ENCODE assay signal across 16 cellular contexts in the genomic region with DNA sequence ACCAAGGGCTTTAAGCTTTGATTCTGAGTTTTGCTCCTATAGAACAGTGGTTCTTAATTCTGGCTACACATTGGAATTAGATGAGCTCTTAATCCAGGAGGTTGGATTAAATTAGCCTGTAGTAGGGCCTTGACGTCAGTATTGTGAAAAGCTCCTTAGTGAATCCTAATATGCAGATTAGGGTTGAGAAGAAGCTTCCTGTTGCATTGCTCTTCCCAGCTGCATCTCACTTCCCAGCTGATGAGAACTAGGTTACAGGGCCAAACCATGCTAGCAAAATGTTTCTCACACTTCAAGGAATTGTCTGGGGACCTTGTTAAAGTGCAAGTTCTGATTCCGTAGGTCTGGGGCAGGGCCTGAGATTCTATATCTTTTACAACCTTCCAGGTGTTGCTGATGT.
DNase-seq lines count a peak whose midpoint lies in the region; ATAC-seq and TF ChIP-seq lines count a peak whose summit lies in the region.
"Had no signal": no experiment of that assay in that cellular context is flagged by ENCODE, and none has a peak within 500 bp of the region (broad histone marks: within the 10 kb centered on the region; RNA-seq: fewer than 3 reads in every experiment).

No MANE protein-coding gene starts in this region.

- peak overlapping the region; percentile 81 for H2AFZ ChIP-seq in neural progenitor cell (replicated peaks)

- H3K27me3 Mint-ChIP-seq in glutamatergic neuron (ENCODE audit: unreplicated experiment) (peaks cover 6% of the 10 kb centered on the region), neural progenitor cell (ENCODE audit: insufficient read depth, low read depth) (peaks cover 3% of the 10 kb centered on the region)
- peaks cover 26% of the 10 kb centered on the region for H3K27me3 Mint-ChIP-seq in activated CD8-positive, alpha-beta T cell treated with anti-CD3 and anti-CD28 coated beads for 36 hours

- H3K36me3 Mint-ChIP-seq in glutamatergic neuron (ENCODE audit: unreplicated experiment), result no peaks in the 10 kb centered on the region
- peaks cover 2% of the 10 kb centered on the region for H3K36me3 Mint-ChIP-seq in neural progenitor cell
- H3K36me3 Mint-ChIP-seq in activated CD8-positive, alpha-beta T cell treated with anti-CD3 and anti-CD28 coated beads for 36 hours (ENCODE audit: low read depth), result no peaks in the 10 kb centered on the region
- H3K36me3 Mint-ChIP-seq: natural killer cell, T-cell had no signal

- H3K4me3 Mint-ChIP-seq in glutamatergic neuron (ENCODE audit: unreplicated experiment) (no peak overlapping the region), neural progenitor cell (no peak overlapping the region)
- no peak overlapping the region for H3K4me3 Mint-ChIP-seq in activated CD8-positive, alpha-beta T cell treated with anti-CD3 and anti-CD28 coated beads for 36 hours
- H3K4me3 Mint-ChIP-seq: natural killer cell, T-cell had no signal

- H3K4me1 Mint-ChIP-seq in glutamatergic neuron (ENCODE audit: low read depth, unreplicated experiment) (peaks cover 18% of the 10 kb centered on the region), neural progenitor cell (peaks cover 26% of the 10 kb centered on the region)
- peaks cover 2% of the 10 kb centered on the region for H3K4me1 Mint-ChIP-seq in activated CD8-positive, alpha-beta T cell treated with anti-CD3 and anti-CD28 coated beads for 36 hours (ENCODE audit: low read depth)

- H3K27ac ChIP-seq in angular gyrus (ENCODE audit: low read depth, low read length) (peak overlapping the region; percentile 92), neural progenitor cell (no peak overlapping the region), thyroid gland (peak overlapping the region; percentile 88 to 95 (median 91)), A673 (ENCODE audit: low read depth, low read length, poor library complexity, severe bottlenecking) (no peak overlapping the region)
- H3K27ac ChIP-seq: foreskin keratinocyte, lower lobe of right lung had no signal

- no peak for DNase-seq in glutamatergic neuron
- no peak for DNase-seq in neural progenitor cell (ENCODE audit: low spot score)
- DNase-seq in thyroid gland, result no peak
- DNase-seq in pons (ENCODE audit: low spot score), result no peak
- DNase-seq in A673 (ENCODE audit: low spot score), result no peak
- DNase-seq in activated CD8-positive, alpha-beta T cell treated with anti-CD3 and anti-CD28 coated beads for 36 hours, result no peak
- DNase-seq: activated CD4-positive, alpha-beta T cell treated with anti-CD3 and anti-CD28 coated beads, Interleukin-2, amount 50 U/mL, for 1 hour; activated gamma-delta T cell treated with Interleukin-2 at 50 U/mL for 16 hours; foreskin keratinocyte; natural killer cell; NCI-H1694 treated with DMSO at 0.1 percent for 48 hours; stimulated activated naive CD8-positive, alpha-beta T cell treated with anti-CD3 and anti-CD28 coated beads, Interleukin-15, Interleukin-2, amounts not matched to agents 100 U/mL and 50 U/mL, for 24 hours; T-cell had no signal

- H3K4me3 ChIP-seq in neural progenitor cell (no peak overlapping the region), thyroid gland (replicated peaks in 1 of 3) (no peak overlapping the region), A673 (ENCODE audit: low read depth, low read length, poor library complexity, severe bottlenecking) (no peak overlapping the region)
- H3K4me3 ChIP-seq: lower lobe of right lung had no signal

- BruUV-seq in A673 (replicated peaks; lab: Mats Ljungman, UMichigan), result no TSS peak

- intact Hi-C loops in thyroid gland (cut with DNase I), result no loop called here
- intact Hi-C loops in A673 (cut with micrococcal nuclease; ENCODE audit: unreplicated experiment), result no loop called here
- intact Hi-C loops in activated CD8-positive, alpha-beta T cell treated with anti-CD3 and anti-CD28 coated beads for 36 hours (cut with micrococcal nuclease), result no loop called here

- TF ChIP-seq POLR2A in thyroid gland (IDR thresholded peaks at IDR 0.05), result no peak

- H3K9ac ChIP-seq in neural progenitor cell, result no peak overlapping the region

- H3K27ac Mint-ChIP-seq in glutamatergic neuron (ENCODE audit: unreplicated experiment), result peak overlapping the region; percentile 87
- peak overlapping the region; percentile 76 for H3K27ac Mint-ChIP-seq in neural progenitor cell
- no peak overlapping the region for H3K27ac Mint-ChIP-seq in activated CD8-positive, alpha-beta T cell treated with anti-CD3 and anti-CD28 coated beads for 36 hours
- H3K27ac Mint-ChIP-seq: natural killer cell, T-cell had no signal

- no peak for TF ChIP-seq CTCF in glutamatergic neuron (IDR thresholded peaks at IDR 0.05; ENCODE audit: partially characterized antibody, unreplicated experiment)
- no peak for TF ChIP-seq CTCF in neural progenitor cell (IDR thresholded peaks at IDR 0.05)
- no peak for TF ChIP-seq CTCF in thyroid gland (IDR thresholded peaks at IDR 0.05)
- no peak for TF ChIP-seq CTCF in A673 (conservative IDR thresholded peaks at IDR 0.05; ENCODE audit: low read depth, low read length)
- no peak for TF ChIP-seq CTCF in activated CD8-positive, alpha-beta T cell treated with anti-CD3 and anti-CD28 coated beads for 36 hours (IDR thresholded peaks at IDR 0.05)

- POLR2A ChIA-PET in A673 (lab: Charles Lee; ENCODE audit: low non-redundant PET), result no interaction called here
- POLR2A ChIA-PET in activated CD8-positive, alpha-beta T cell treated with anti-CD3 and anti-CD28 coated beads for 36 hours (lab: Charles Lee), result interaction anchor here (1.1 kb wide), 1 partner anchor 320 kb away, joined by 3 read pairs; no protein-coding TSS in a partner anchor

- peaks cover 2% of the 10 kb centered on the region for H3K9me3 Mint-ChIP-seq in glutamatergic neuron (ENCODE audit: unreplicated experiment)
- peaks cover 7% of the 10 kb centered on the region for H3K9me3 Mint-ChIP-seq in neural progenitor cell
- no peaks in the 10 kb centered on the region for H3K9me3 Mint-ChIP-seq in activated CD8-positive, alpha-beta T cell treated with anti-CD3 and anti-CD28 coated beads for 36 hours
- H3K9me3 Mint-ChIP-seq: natural killer cell had no signal

- no peak overlapping the region for H3K4me2 ChIP-seq in neural progenitor cell

- H3K36me3 ChIP-seq in neural progenitor cell (no peaks in the 10 kb centered on the region), thyroid gland (no peaks in the 10 kb centered on the region), A673 (ENCODE audit: insufficient read depth, low read length, poor library complexity, severe bottlenecking) (no peaks in the 10 kb centered on the region)
- H3K36me3 ChIP-seq: lower lobe of right lung had no signal

- no peak for ATAC-seq in SK-N-SH treated with all-trans-retinoic acid at 6 μM for 48 hours
- no peak for ATAC-seq in activated CD8-positive, alpha-beta T cell treated with anti-CD3 and anti-CD28 coated beads for 36 hours
- ATAC-seq: foreskin keratinocyte; natural killer cell; stimulated activated naive CD8-positive, alpha-beta T cell treated with anti-CD3 and anti-CD28 coated beads, Interleukin-15, Interleukin-2, amounts not matched to agents 100 U/mL and 50 U/mL, for 24 hours; T-cell had no signal

- peaks cover 7% of the 10 kb centered on the region for H3F3A ChIP-seq in neural progenitor cell (ENCODE audit: low read depth)

- H3K27me3 ChIP-seq in neural progenitor cell, result no peaks in the 10 kb centered on the region
- no peaks in the 10 kb centered on the region for H3K27me3 ChIP-seq in thyroid gland
- no peaks in the 10 kb centered on the region for H3K27me3 ChIP-seq in A673 (replicated peaks; ENCODE audit: insufficient read depth, low read depth, low read length, poor library complexity)
- H3K27me3 ChIP-seq: foreskin keratinocyte had no signal

- H3K4me1 ChIP-seq in neural progenitor cell, result peaks cover 9% of the 10 kb centered on the region
- peaks cover 15 to 21% of the 10 kb centered on the region in 2 donors for H3K4me1 ChIP-seq in thyroid gland
- peaks cover under 1% of the 10 kb centered on the region for H3K4me1 ChIP-seq in A673 (ENCODE audit: insufficient read depth, low read length, poor library complexity, severe bottlenecking)
- H3K4me1 ChIP-seq: foreskin keratinocyte had no signal

- H3K9me3 ChIP-seq in neural progenitor cell (ENCODE audit: low read depth) (no peaks in the 10 kb centered on the region), thyroid gland (no peaks in the 10 kb centered on the region), A673 (ENCODE audit: low read depth, low read length, poor library complexity, severe bottlenecking) (no peaks in the 10 kb centered on the region)
- H3K9me3 ChIP-seq: lower lobe of right lung had no signal

- H4K20me1 ChIP-seq in neural progenitor cell (ENCODE audit: low read depth), result no peaks in the 10 kb centered on the region

- H3K79me2 ChIP-seq in neural progenitor cell (ENCODE audit: low read depth), result no peaks in the 10 kb centered on the region

- CTCF ChIA-PET in A673 (lab: Charles Lee), result no interaction called here
- CTCF ChIA-PET in activated CD8-positive, alpha-beta T cell treated with anti-CD3 and anti-CD28 coated beads for 36 hours (lab: Charles Lee), result interaction anchor here (0.9 kb wide), 1 partner anchor 27 kb away, joined by 3 read pairs; no protein-coding TSS in a partner anchor

- 77 to 100% methylated on average over 2 of the region's 2 CpGs for WGBS in thyroid gland, 2 donors

TF ChIP-seq in SK-N-SH treated with all-trans-retinoic acid at 6 μM for 48 hours, 23 proteins besides CTCF, POLR2A, EP300 and RAD21 (continues in another document):
- no peak for TF ChIP-seq GLIS3 (CRISPR knock-in tag; IDR thresholded peaks at IDR 0.05)
- no peak for TF ChIP-seq PPARA (CRISPR knock-in tag; IDR thresholded peaks at IDR 0.05; ENCODE audit: borderline replicate concordance)
- TF ChIP-seq ZFP30 (CRISPR knock-in tag; IDR thresholded peaks at IDR 0.05), result no peak
- no peak for TF ChIP-seq RARB (CRISPR knock-in tag; IDR thresholded peaks at IDR 0.05)
- TF ChIP-seq OSR1 (CRISPR knock-in tag; IDR thresholded peaks at IDR 0.05), result no peak
- TF ChIP-seq ESRRG (CRISPR knock-in tag; IDR thresholded peaks at IDR 0.05), result no peak
- no peak for TF ChIP-seq ZNF8 (CRISPR knock-in tag; IDR thresholded peaks at IDR 0.05)

Comparison
In these comparisons a context has a peak if more than half of its experiments do, and no peak if none do; other contexts are left out.
1. H3K27ac ChIP-seq: peak in angular gyrus (single experiment) and thyroid gland (3 of 3); none in neural progenitor cell (single experiment) and A673 (single experiment).